Comparison of ENCODE assay signal across 8 cellular contexts in the genomic region with DNA sequence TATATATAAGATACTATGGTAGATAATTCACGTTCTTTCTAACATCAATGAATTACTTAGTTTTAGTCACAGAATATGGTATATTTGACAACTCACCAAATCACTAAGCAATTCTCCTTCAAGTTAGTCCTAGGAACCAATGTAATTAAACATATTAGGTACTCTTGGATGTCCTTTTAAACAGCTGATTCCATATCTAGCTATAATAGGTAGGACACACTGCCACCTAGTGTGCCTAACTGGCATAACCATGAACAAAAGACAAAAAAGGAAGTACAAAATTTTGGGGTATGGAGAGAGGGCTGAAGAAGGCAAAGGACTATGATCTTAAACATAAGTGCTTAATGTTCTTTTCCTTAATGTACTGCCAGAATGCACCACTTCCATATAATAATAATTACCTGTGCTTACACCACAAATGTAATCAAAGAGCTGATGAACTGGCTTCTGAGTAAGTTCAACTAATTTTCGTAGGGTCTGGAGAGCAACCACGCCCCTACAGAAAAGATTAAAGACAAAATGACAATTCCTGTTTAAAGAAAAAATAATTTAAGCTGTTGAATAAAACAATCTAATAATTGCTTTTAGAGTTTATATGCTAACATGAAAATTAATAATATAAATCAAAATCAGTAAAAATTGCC. TPM values are rescaled to one million over a fixed set of nuclear protein-coding genes. Genes with fewer than 3 reads are reported as not detected.
A peak's percentile ranks its signal among the peaks of the same experiment; 100 is the strongest.
DNase-seq lines count a peak whose midpoint lies in the region; ATAC-seq and TF ChIP-seq lines count a peak whose summit lies in the region.

No MANE protein-coding gene starts in this region.

- H3K9ac ChIP-seq in neural cell (ENCODE audit: low read length) = no peak overlapping the region

- H4K20me1 ChIP-seq in neural cell (ENCODE audit: insufficient read depth) = no peaks in the 10 kb centered on the region

- TF ChIP-seq POLR2A in erythroblast (IDR thresholded peaks at IDR 0.05; ENCODE audit: low read length) = no peak

- no peak for TF ChIP-seq EP300 in neural cell (conservative IDR thresholded peaks at IDR 0.05; ENCODE audit: poor library complexity, severe bottlenecking)

- H3K27me3 ChIP-seq in neural cell (ENCODE audit: insufficient read depth, low read depth, low read length) = no peaks in the 10 kb centered on the region

- H3K27ac Mint-ChIP-seq in activated CD4-positive, alpha-beta T cell treated with anti-CD3 and anti-CD28 coated beads for 36 hours = no peak overlapping the region

- DNase-seq in AG09319 (ENCODE audit: extremely low read depth, low read depth) (peak; percentile 16), NCI-H2227 treated with DMSO at 0.1 percent for 48 hours (lab: John Stamatoyannopoulos, UW) (peak; percentile 53), erythroblast (lab: John Stamatoyannopoulos, UW) (peak; percentile 60 to 78), posterior vena cava (ENCODE audit: low spot score) (no peak)
- peak; percentile 57 for DNase-seq in activated CD4-positive, alpha-beta T cell treated with anti-CD3 and anti-CD28 coated beads for 36 hours

- peaks cover 21% of the 10 kb centered on the region for H3K36me3 Mint-ChIP-seq in activated CD4-positive, alpha-beta T cell treated with anti-CD3 and anti-CD28 coated beads for 36 hours (ENCODE audit: low read depth)

- TF ChIP-seq CTCF in AG09319 (IDR thresholded peaks at IDR 0.05; ENCODE audit: low read depth, low read length) (peak; percentile 84), neural cell (IDR thresholded peaks at IDR 0.05; ENCODE audit: poor library complexity, severe bottlenecking) (peak; percentile 89)

- peak; percentile 82 for TF ChIP-seq RAD21 in neural cell (conservative IDR thresholded peaks at IDR 0.05)

- no peaks in the 10 kb centered on the region for H3K9me2 ChIP-seq in neural cell (ENCODE audit: insufficient read depth, low read length)

- H3K27me3 Mint-ChIP-seq in activated CD4-positive, alpha-beta T cell treated with anti-CD3 and anti-CD28 coated beads for 36 hours = no peaks in the 10 kb centered on the region

- H3K4me3 Mint-ChIP-seq in activated CD4-positive, alpha-beta T cell treated with anti-CD3 and anti-CD28 coated beads for 36 hours = no peak overlapping the region

- no peak overlapping the region for H3K4me3 ChIP-seq in neural cell (ENCODE audit: low read length)

- no peak overlapping the region for H2AFZ ChIP-seq in neural cell (ENCODE audit: low read depth, low read length)

- no peaks in the 10 kb centered on the region for H3K79me2 ChIP-seq in neural cell (replicated peaks; ENCODE audit: insufficient read depth, low read length)

- CTCF ChIA-PET in activated CD4-positive, alpha-beta T cell treated with anti-CD3 and anti-CD28 coated beads for 36 hours (lab: Charles Lee) = interaction anchor here (0.6 to 4.0 kb wide), 26 partner anchors 8 to 349 kb away, joined by 3 to 30 read pairs (median 4); no protein-coding TSS in a partner anchor

- H3K9me3 Mint-ChIP-seq in activated CD4-positive, alpha-beta T cell treated with anti-CD3 and anti-CD28 coated beads for 36 hours (ENCODE audit: low read depth) = no peaks in the 10 kb centered on the region

- intact Hi-C loops in activated CD4-positive, alpha-beta T cell treated with anti-CD3 and anti-CD28 coated beads for 36 hours (cut with DNase I, micrococcal nuclease) = loop anchor here (1.0 to 2.0 kb wide), 3 partner anchors 45 to 316 kb away; no protein-coding TSS in a partner anchor
- intact Hi-C loops in posterior vena cava (cut with DNase I) = no loop called here

- no peak overlapping the region for H3K27ac ChIP-seq in neural cell (ENCODE audit: low read length)

- POLR2A ChIA-PET in activated CD4-positive, alpha-beta T cell treated with anti-CD3 and anti-CD28 coated beads for 36 hours (lab: Charles Lee) = interaction anchor here (0.6 kb wide), 1 partner anchor 20 kb away, joined by 7 read pairs; no protein-coding TSS in a partner anchor

- H3K4me1 Mint-ChIP-seq in activated CD4-positive, alpha-beta T cell treated with anti-CD3 and anti-CD28 coated beads for 36 hours = no peaks in the 10 kb centered on the region

- H3F3A ChIP-seq in neural cell (ENCODE audit: insufficient read depth, low read length, poor library complexity, severe bottlenecking) = no peaks in the 10 kb centered on the region

- peaks cover 5% of the 10 kb centered on the region for H3K36me3 ChIP-seq in neural cell (ENCODE audit: insufficient read depth, low read length)

- H3K9me3 ChIP-seq in neural cell (ENCODE audit: low read length) = no peaks in the 10 kb centered on the region

- H3K4me2 ChIP-seq in neural cell (ENCODE audit: low read length) = no peak overlapping the region

- peak; percentile 87 for ATAC-seq in GM18502 (IDR thresholded peaks at IDR 0.05; ENCODE audit: poor library complexity, unreplicated experiment)
- ATAC-seq in HG03196 (IDR thresholded peaks at IDR 0.05; ENCODE audit: unreplicated experiment) = peak; percentile 71
- ATAC-seq in activated CD4-positive, alpha-beta T cell treated with anti-CD3 and anti-CD28 coated beads for 36 hours = no peak

TF ChIP-seq in neural cell, 6 proteins besides CTCF, POLR2A, EP300 and RAD21:
- TF ChIP-seq TAF1 (IDR thresholded peaks at IDR 0.05; ENCODE audit: low read depth) = no peak
- peak; percentile 81 for TF ChIP-seq SMC3 (conservative IDR thresholded peaks at IDR 0.05; ENCODE audit: poor library complexity)

RNA-seq across cellular contexts. Expression of gene PNPLA8, which starts 28.7 kb away (rescaled TPM):
- total RNA-seq in activated CD4-positive, alpha-beta T cell treated with anti-CD3 and anti-CD28 coated beads for 36 hours = 10 to 100 TPM; 14.2 to 18.4 TPM
- polyA plus RNA-seq in neural cell = 75.9 and 85.1 TPM in 2 replicates
- 95.7 and 112 TPM in 2 replicates for polyA minus RNA-seq in neural cell
- 10 to 100 TPM; 39.6 to 46.6 TPM for total RNA-seq in posterior vena cava

RNA-seq across cellular contexts. Expression of gene NRCAM, which starts 41.0 kb away (rescaled TPM):
- 1 to 10 TPM in 1 of 2 experiments, under 1 TPM in 1; 0.60 to 1.0 TPM for total RNA-seq in activated CD4-positive, alpha-beta T cell treated with anti-CD3 and anti-CD28 coated beads for 36 hours
- polyA plus RNA-seq in neural cell = 81.1 and 90.9 TPM in 2 replicates
- 134 and 165 TPM in 2 replicates for polyA minus RNA-seq in neural cell
- 1 to 10 TPM; 1.5 to 1.7 TPM for total RNA-seq in posterior vena cava

Comparison
In these comparisons a context has a peak if more than half of its experiments do, and no peak if none do; other contexts are left out.
1. intact Hi-C loops: an anchor here in activated CD4-positive, alpha-beta T cell treated with anti-CD3 and anti-CD28 coated beads for 36 hours (1.0 to 2.0 kb wide); none called in posterior vena cava.